ENCODE assay signal across 16 cellular contexts in the genomic region with DNA sequence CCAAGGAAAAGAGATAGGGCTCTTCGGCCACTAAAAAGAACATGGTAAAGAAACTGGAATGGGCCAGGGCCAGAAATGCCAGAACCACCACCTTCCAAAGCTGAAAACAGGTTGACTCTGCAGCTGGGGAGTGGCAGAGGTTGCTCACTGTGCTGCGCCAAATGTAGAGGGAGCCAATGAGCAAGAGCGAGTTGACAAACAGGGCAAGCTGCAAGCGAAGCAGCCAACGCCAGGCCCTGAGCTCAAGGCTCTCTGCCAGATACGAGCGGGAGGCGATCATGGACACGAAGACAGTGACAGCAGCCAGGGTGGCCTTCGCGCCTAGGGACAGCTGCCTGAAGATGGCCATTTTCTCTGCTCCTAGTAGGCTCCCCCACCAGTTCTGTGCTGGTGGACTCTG. TPM values are rescaled to one million over a fixed set of nuclear protein-coding genes. Genes with fewer than 3 reads are reported as not detected.
DNase-seq lines count a peak whose midpoint lies in the region; ATAC-seq and TF ChIP-seq lines count a peak whose summit lies in the region.
"Had no signal": no experiment of that assay in that cellular context is flagged by ENCODE, and none has a peak within 500 bp of the region (broad histone marks: within the 10 kb centered on the region; RNA-seq: fewer than 3 reads in every experiment).

No MANE protein-coding gene starts in this region.

- peak overlapping the region; percentile 18 for H3K27ac Mint-ChIP-seq in central memory CD8-positive, alpha-beta T cell (ENCODE audit: low read depth)
- H3K27ac Mint-ChIP-seq in nephron, result no peak overlapping the region
- peak overlapping the region; percentile 82 for H3K27ac Mint-ChIP-seq in stimulated activated effector memory CD8-positive, alpha-beta T cell treated with anti-CD3 and anti-CD28 coated beads, Interleukin-12 subunit alpha, Interleukin-12 subunit beta, amount 100 ng/mL, for 72 hours
- no peak overlapping the region for H3K27ac Mint-ChIP-seq in activated T-helper 2 cell treated with anti-CD3 and anti-CD28 coated beads, Interferon-gamma antibody, Interleukin-2, Interleukin-4, amounts not matched to agents 10 μg/mL and 5 μg/mL and 100 μg/mL, durations not matched to agents 14 hours and 24 hours and 36 hours
- peak overlapping the region in 3 of 7 donors; percentile 39 to 65 (median 52) for H3K27ac Mint-ChIP-seq in CD4-positive, alpha-beta memory T cell

- no peak for ATAC-seq in central memory CD8-positive, alpha-beta T cell (replicated peaks; ENCODE audit: extremely low read depth, poor library complexity, severe bottlenecking)
- ATAC-seq in stimulated activated effector memory CD8-positive, alpha-beta T cell treated with anti-CD3 and anti-CD28 coated beads, Interleukin-12 subunit alpha, Interleukin-12 subunit beta, amount 100 ng/mL, for 72 hours, result no peak

- intact Hi-C loops in activated T-helper 2 cell treated with anti-CD3 and anti-CD28 coated beads, Interferon-gamma antibody, Interleukin-2, Interleukin-4, amounts not matched to agents 10 μg/mL and 5 μg/mL and 100 μg/mL, durations not matched to agents 14 hours and 24 hours and 36 hours (cut with micrococcal nuclease), result loop anchor here (10.0 kb wide), 1 partner anchor 589 kb away; the partner anchor contains the start of gene CMTM6
- intact Hi-C loops in CD4-positive, alpha-beta memory T cell (cut with micrococcal nuclease), result no loop called here

- no peak overlapping the region for H3K4me3 ChIP-seq in H7 (ENCODE audit: insufficient read depth, low read depth, low read length)
- H3K4me3 ChIP-seq in CD4-positive, alpha-beta memory T cell (ENCODE audit: low read length in 2 of 2), result no peak overlapping the region
- H3K4me3 ChIP-seq: GM23248 had no signal

- no peaks in the 10 kb centered on the region for H3K9me3 Mint-ChIP-seq in central memory CD8-positive, alpha-beta T cell
- H3K9me3 Mint-ChIP-seq in nephron, result peaks cover 3% of the 10 kb centered on the region
- no peaks in the 10 kb centered on the region for H3K9me3 Mint-ChIP-seq in stimulated activated effector memory CD8-positive, alpha-beta T cell treated with anti-CD3 and anti-CD28 coated beads, Interleukin-12 subunit alpha, Interleukin-12 subunit beta, amount 100 ng/mL, for 72 hours
- H3K9me3 Mint-ChIP-seq in activated T-helper 2 cell treated with anti-CD3 and anti-CD28 coated beads, Interferon-gamma antibody, Interleukin-2, Interleukin-4, amounts not matched to agents 10 μg/mL and 5 μg/mL and 100 μg/mL, durations not matched to agents 14 hours and 24 hours and 36 hours, result peaks cover under 1% of the 10 kb centered on the region
- no peaks in the 10 kb centered on the region for H3K9me3 Mint-ChIP-seq in CD4-positive, alpha-beta memory T cell

- peak; percentile 51 for DNase-seq in H7
- DNase-seq in central memory CD8-positive, alpha-beta T cell (ENCODE audit: low spot score in 2 of 2), result no peak
- DNase-seq in stimulated activated effector memory CD8-positive, alpha-beta T cell treated with anti-CD3 and anti-CD28 coated beads, Interleukin-12 subunit alpha, Interleukin-12 subunit beta, amount 100 ng/mL, for 72 hours (ENCODE audit: low spot score in 2 of 2), result no peak
- no peak for DNase-seq in activated T-helper 2 cell treated with anti-CD3 and anti-CD28 coated beads, Interferon-gamma antibody, Interleukin-2, Interleukin-4, amounts not matched to agents 10 μg/mL and 5 μg/mL and 100 μg/mL, durations not matched to agents 14 hours and 24 hours and 36 hours (ENCODE audit: low spot score)
- no peak for DNase-seq in GM03348 (ENCODE audit: low spot score)
- DNase-seq in CD4-positive, alpha-beta memory T cell, result no peak
- DNase-seq: Calu3; DMS53; NCI-H1417; NCI-H187 treated with DMSO at 0.1 percent for 48 hours; NCI-H69; NK-92 treated with Interleukin-12 subunit alpha and Interleukin-12 subunit beta, amount 100 ng/mL, for 24 hours; OCI-M1 had no signal

- H3K4me1 ChIP-seq in CD4-positive, alpha-beta memory T cell (ENCODE audit: insufficient read depth, low read length), result peaks cover 63% of the 10 kb centered on the region

- H3K4me1 Mint-ChIP-seq in central memory CD8-positive, alpha-beta T cell, result peaks cover 63% of the 10 kb centered on the region
- peaks cover 16% of the 10 kb centered on the region for H3K4me1 Mint-ChIP-seq in nephron
- peaks cover 68% of the 10 kb centered on the region for H3K4me1 Mint-ChIP-seq in stimulated activated effector memory CD8-positive, alpha-beta T cell treated with anti-CD3 and anti-CD28 coated beads, Interleukin-12 subunit alpha, Interleukin-12 subunit beta, amount 100 ng/mL, for 72 hours
- peaks cover 56% of the 10 kb centered on the region for H3K4me1 Mint-ChIP-seq in activated T-helper 2 cell treated with anti-CD3 and anti-CD28 coated beads, Interferon-gamma antibody, Interleukin-2, Interleukin-4, amounts not matched to agents 10 μg/mL and 5 μg/mL and 100 μg/mL, durations not matched to agents 14 hours and 24 hours and 36 hours (ENCODE audit: low read depth)
- H3K4me1 Mint-ChIP-seq in CD4-positive, alpha-beta memory T cell, result peaks cover 50 to 77% (median 65%) of the 10 kb centered on the region in 4 donors

- H3K36me3 ChIP-seq in H7 (replicated peaks; ENCODE audit: control insufficient read depth, insufficient read depth, low read length), result peaks cover 10% of the 10 kb centered on the region
- H3K36me3 ChIP-seq in CD4-positive, alpha-beta memory T cell (ENCODE audit: insufficient read depth, low read length), result peaks cover 17% of the 10 kb centered on the region

- CTCF ChIA-PET in CD4-positive, alpha-beta memory T cell (lab: Charles Lee; ENCODE audit: partially characterized antibody), result interaction anchor here (1.1 to 2.2 kb wide), 3 partner anchors 16 to 147 kb away, joined by 3 to 9 read pairs (median 7); no protein-coding TSS in a partner anchor

- peaks cover 2% of the 10 kb centered on the region; the same call in 1 of the 2 replicates for H3K27me3 ChIP-seq in H7 (ENCODE audit: control insufficient read depth, insufficient read depth, low read length)
- no peaks in the 10 kb centered on the region for H3K27me3 ChIP-seq in CD4-positive, alpha-beta memory T cell (ENCODE audit: insufficient read depth, low read length)

- no peak for TF ChIP-seq CTCF in nephron (IDR thresholded peaks at IDR 0.05; ENCODE audit: unreplicated experiment in 3 of 3)

- H3K27ac ChIP-seq in CD4-positive, alpha-beta memory T cell (ENCODE audit: low read depth, low read length), result no peak overlapping the region
- H3K27ac ChIP-seq: GM23248 had no signal

- H3K4me3 Mint-ChIP-seq in central memory CD8-positive, alpha-beta T cell, result no peak overlapping the region
- H3K4me3 Mint-ChIP-seq in nephron, result peak overlapping the region; percentile 51 to 74 (median 62)
- no peak overlapping the region for H3K4me3 Mint-ChIP-seq in stimulated activated effector memory CD8-positive, alpha-beta T cell treated with anti-CD3 and anti-CD28 coated beads, Interleukin-12 subunit alpha, Interleukin-12 subunit beta, amount 100 ng/mL, for 72 hours
- H3K4me3 Mint-ChIP-seq in activated T-helper 2 cell treated with anti-CD3 and anti-CD28 coated beads, Interferon-gamma antibody, Interleukin-2, Interleukin-4, amounts not matched to agents 10 μg/mL and 5 μg/mL and 100 μg/mL, durations not matched to agents 14 hours and 24 hours and 36 hours (ENCODE audit: low read depth), result no peak overlapping the region
- peak overlapping the region in 3 of 8 donors; percentile 8 to 31 (median 27) for H3K4me3 Mint-ChIP-seq in CD4-positive, alpha-beta memory T cell
- H3K4me3 Mint-ChIP-seq: CD14-positive monocyte had no signal

- no peaks in the 10 kb centered on the region for H3K9me3 ChIP-seq in CD4-positive, alpha-beta memory T cell (ENCODE audit: control insufficient read depth in 1 of 2, low read length in 2 of 2)

- POLR2A ChIA-PET in CD4-positive, alpha-beta memory T cell (lab: Charles Lee; ENCODE audit: partially characterized antibody), result interaction anchor here (0.7 to 6.2 kb wide), 3 partner anchors 20 to 132 kb away, joined by 3 to 39 read pairs (median 3); partner anchors contain the start of gene CRTAP

- H3K36me3 Mint-ChIP-seq in central memory CD8-positive, alpha-beta T cell (ENCODE audit: insufficient read depth), result peaks cover 8% of the 10 kb centered on the region
- peaks cover 50% of the 10 kb centered on the region for H3K36me3 Mint-ChIP-seq in nephron (ENCODE audit: low read depth)
- H3K36me3 Mint-ChIP-seq in stimulated activated effector memory CD8-positive, alpha-beta T cell treated with anti-CD3 and anti-CD28 coated beads, Interleukin-12 subunit alpha, Interleukin-12 subunit beta, amount 100 ng/mL, for 72 hours, result peaks cover 37% of the 10 kb centered on the region
- H3K36me3 Mint-ChIP-seq in activated T-helper 2 cell treated with anti-CD3 and anti-CD28 coated beads, Interferon-gamma antibody, Interleukin-2, Interleukin-4, amounts not matched to agents 10 μg/mL and 5 μg/mL and 100 μg/mL, durations not matched to agents 14 hours and 24 hours and 36 hours (ENCODE audit: low read depth), result peaks cover 63% of the 10 kb centered on the region
- peaks cover 18 to 48% of the 10 kb centered on the region in 2 donors for H3K36me3 Mint-ChIP-seq in CD4-positive, alpha-beta memory T cell

- H3K27me3 Mint-ChIP-seq in central memory CD8-positive, alpha-beta T cell, result no peaks in the 10 kb centered on the region
- H3K27me3 Mint-ChIP-seq in nephron (ENCODE audit: low read depth), result no peaks in the 10 kb centered on the region
- H3K27me3 Mint-ChIP-seq in activated T-helper 2 cell treated with anti-CD3 and anti-CD28 coated beads, Interferon-gamma antibody, Interleukin-2, Interleukin-4, amounts not matched to agents 10 μg/mL and 5 μg/mL and 100 μg/mL, durations not matched to agents 14 hours and 24 hours and 36 hours (ENCODE audit: low read depth), result no peaks in the 10 kb centered on the region
- no peaks in the 10 kb centered on the region for H3K27me3 Mint-ChIP-seq in CD4-positive, alpha-beta memory T cell

RNA-seq across cellular contexts. Expression of gene GLB1, which starts 3.1 kb away (rescaled TPM):
- total RNA-seq in H7 (2014; rRNA removed; shearing (Covaris generic)), result 35.8 and 41.8 TPM in 2 replicates
- 60.3 and 60.8 TPM in 2 replicates for total RNA-seq in activated T-helper 2 cell treated with anti-CD3 and anti-CD28 coated beads, Interferon-gamma antibody, Interleukin-2, Interleukin-4, amounts not matched to agents 10 μg/mL and 5 μg/mL and 100 μg/mL, durations not matched to agents 14 hours and 24 hours and 36 hours
- 10 to 100 TPM; 45.8 to 47.0 TPM for total RNA-seq in CD4-positive, alpha-beta memory T cell
- 10 to 100 TPM; 43.6 to 46.8 TPM for polyA plus RNA-seq in CD4-positive, alpha-beta memory T cell

RNA-seq across cellular contexts. Expression of gene TMPPE, which starts 3.1 kb away (rescaled TPM):
- 1.6 and 2.7 TPM in 2 replicates for total RNA-seq in H7 (2014; rRNA removed; shearing (Covaris generic))
- 14.9 and 15.8 TPM in 2 replicates for total RNA-seq in activated T-helper 2 cell treated with anti-CD3 and anti-CD28 coated beads, Interferon-gamma antibody, Interleukin-2, Interleukin-4, amounts not matched to agents 10 μg/mL and 5 μg/mL and 100 μg/mL, durations not matched to agents 14 hours and 24 hours and 36 hours
- 10 to 100 TPM; 12.9 to 13.6 TPM for total RNA-seq in CD4-positive, alpha-beta memory T cell
- 1 to 10 TPM in 1 of 2 donors, under 1 TPM in 1; 0.50 to 1.9 TPM for polyA plus RNA-seq in CD4-positive, alpha-beta memory T cell

RNA-seq across cellular contexts. Expression of gene CRTAP, which starts 20.0 kb away (rescaled TPM):
- total RNA-seq in H7 (2014; rRNA removed; shearing (Covaris generic)), result 159 and 193 TPM in 2 replicates
- 51.9 and 55.9 TPM in 2 replicates for total RNA-seq in activated T-helper 2 cell treated with anti-CD3 and anti-CD28 coated beads, Interferon-gamma antibody, Interleukin-2, Interleukin-4, amounts not matched to agents 10 μg/mL and 5 μg/mL and 100 μg/mL, durations not matched to agents 14 hours and 24 hours and 36 hours
- 10 to 100 TPM; 75.4 to 84.4 TPM for total RNA-seq in CD4-positive, alpha-beta memory T cell
- 100 to 1,000 TPM in 1 of 2 donors, 10 to 100 TPM in 1; 100.0 to 109 TPM for polyA plus RNA-seq in CD4-positive, alpha-beta memory T cell

Comparison
In these comparisons a context has a peak if more than half of its experiments do, and no peak if none do; other contexts are left out.
1. H3K27ac Mint-ChIP-seq: peak in central memory CD8-positive, alpha-beta T cell (single experiment) and stimulated activated effector memory CD8-positive, alpha-beta T cell treated with anti-CD3 and anti-CD28 coated beads, Interleukin-12 subunit alpha, Interleukin-12 subunit beta, amount 100 ng/mL, for 72 hours (single experiment); none in nephron (0 of 3) and activated T-helper 2 cell treated with anti-CD3 and anti-CD28 coated beads, Interferon-gamma antibody, Interleukin-2, Interleukin-4, amounts not matched to agents 10 μg/mL and 5 μg/mL and 100 μg/mL, durations not matched to agents 14 hours and 24 hours and 36 hours (single experiment).
2. H3K4me3 Mint-ChIP-seq: peak in nephron (3 of 3); none in central memory CD8-positive, alpha-beta T cell (single experiment), stimulated activated effector memory CD8-positive, alpha-beta T cell treated with anti-CD3 and anti-CD28 coated beads, Interleukin-12 subunit alpha, Interleukin-12 subunit beta, amount 100 ng/mL, for 72 hours (single experiment) and activated T-helper 2 cell treated with anti-CD3 and anti-CD28 coated beads, Interferon-gamma antibody, Interleukin-2, Interleukin-4, amounts not matched to agents 10 μg/mL and 5 μg/mL and 100 μg/mL, durations not matched to agents 14 hours and 24 hours and 36 hours (single experiment).